Comparison of ENCODE assay signal across 1 cellular context in genomic region chr6:17602888-17603287, GRCh38.
TF ChIP-seq lines count a peak whose summit lies in the region.

No MANE protein-coding gene starts in this region.

TF ChIP-seq in HepG2, 621 proteins besides CTCF, POLR2A, EP300 and RAD21 (continued from another document and continues in another):
- TF ChIP-seq ZNF646 (CRISPR knock-in tag; IDR thresholded peaks at IDR 0.05) (no peak), SOX13 (IDR thresholded peaks at IDR 0.05) (no peak), SOX13 (CRISPR knock-in tag; conservative IDR thresholded peaks at IDR 0.05 in 1 of 2, IDR thresholded peaks at IDR 0.05 in 1 of 2) (peak in 1 of 2 experiments; percentile 87; a peak in 2 of 4 replicates), TCF7L2 (IDR thresholded peaks at IDR 0.05; ENCODE audit: low read depth, low read length) (peak; percentile 85), ZNF546 (CRISPR knock-in tag; conservative IDR thresholded peaks at IDR 0.05) (no peak), ZNF747 (CRISPR knock-in tag; IDR thresholded peaks at IDR 0.05; ENCODE audit: borderline replicate concordance) (no peak), ZFP62 (CRISPR knock-in tag; IDR thresholded peaks at IDR 0.05) (no peak), FLYWCH1 (CRISPR knock-in tag; IDR thresholded peaks at IDR 0.05) (no peak), NR3C1 (CRISPR knock-in tag; IDR thresholded peaks at IDR 0.05) (no peak), NCOR1 (IDR thresholded peaks at IDR 0.05; ENCODE audit: borderline replicate concordance, low read length) (peak; percentile 64; the same call in 1 of the 2 replicates), ZBTB37 (CRISPR knock-in tag; IDR thresholded peaks at IDR 0.05) (no peak), NBN (conservative IDR thresholded peaks at IDR 0.05) (no peak), HNF1A (IDR thresholded peaks at IDR 0.05; ENCODE audit: low read depth) (peak; percentile 87), HNF1A (CRISPR knock-in tag; IDR thresholded peaks at IDR 0.05; ENCODE audit: borderline replicate concordance) (peak; percentile 86; the same call in 1 of the 2 replicates), HIC2 (CRISPR knock-in tag; IDR thresholded peaks at IDR 0.05; ENCODE audit: low read depth) (no peak), SETDB1 (CRISPR knock-in tag; IDR thresholded peaks at IDR 0.05; ENCODE audit: borderline replicate concordance) (no peak), NAIF1 (CRISPR knock-in tag; IDR thresholded peaks at IDR 0.05; ENCODE audit: borderline replicate concordance) (no peak), ZNF260 (CRISPR knock-in tag; IDR thresholded peaks at IDR 0.05; ENCODE audit: borderline replicate concordance, low read depth) (no peak), ZNF552 (CRISPR knock-in tag; IDR thresholded peaks at IDR 0.05; ENCODE audit: borderline replicate concordance) (no peak), ZBTB46 (CRISPR knock-in tag; IDR thresholded peaks at IDR 0.05; ENCODE audit: borderline replicate concordance) (no peak), CHCHD3 (CRISPR knock-in tag; IDR thresholded peaks at IDR 0.05) (no peak), THAP7 (CRISPR knock-in tag; IDR thresholded peaks at IDR 0.05) (no peak), ATF7 (IDR thresholded peaks at IDR 0.05) (no peak), ATF7 (CRISPR knock-in tag; IDR thresholded peaks at IDR 0.05) (no peak), ZNF430 (CRISPR knock-in tag; IDR thresholded peaks at IDR 0.05) (no peak), MAFK (conservative IDR thresholded peaks at IDR 0.05 in 1 of 2, IDR thresholded peaks at IDR 0.05 in 1 of 2; ENCODE audit: low read length in 2 of 2) (no peak), MED8 (CRISPR knock-in tag; IDR thresholded peaks at IDR 0.05; ENCODE audit: insufficient replicate concordance) (no peak), ZNF432 (CRISPR knock-in tag; IDR thresholded peaks at IDR 0.05; ENCODE audit: borderline replicate concordance) (no peak), ZNF513 (CRISPR knock-in tag; conservative IDR thresholded peaks at IDR 0.05) (no peak), MLXIP (CRISPR knock-in tag; IDR thresholded peaks at IDR 0.05; ENCODE audit: borderline replicate concordance) (no peak), ELF1 (CRISPR knock-in tag; IDR thresholded peaks at IDR 0.05) (no peak), E2F2 (CRISPR knock-in tag; IDR thresholded peaks at IDR 0.05; ENCODE audit: borderline replicate concordance) (no peak), ZNF782 (CRISPR knock-in tag; IDR thresholded peaks at IDR 0.05; ENCODE audit: borderline replicate concordance) (no peak)
